ENCODE assay signal across 8 cellular contexts in genomic region chr6:163667372-163668060, GRCh38.
DNase-seq lines count a peak whose midpoint lies in the region; ATAC-seq and TF ChIP-seq lines count a peak whose summit lies in the region.

No MANE protein-coding gene starts in this region.

- no peak for TF ChIP-seq CTCF in type B pancreatic cell (conservative IDR thresholded peaks at IDR 0.05)

- DNase-seq in activated naive CD4-positive, alpha-beta T cell treated with anti-CD3 and anti-CD28 coated beads for 36 hours, result peak; percentile 7
- DNase-seq in activated naive CD4-positive, alpha-beta T cell (lab: John Stamatoyannopoulos, UW), result no peak
- DNase-seq in SIG-M5 treated with dmso at 0.1 percent for 504 hours (lab: John Stamatoyannopoulos, UW; ENCODE audit: unreplicated experiment) (peak; percentile 95), left colon (peak; percentile 26 to 40), NCI-H187 (lab: John Stamatoyannopoulos, UW) (no peak), type B pancreatic cell (ENCODE audit: extremely low spot score, unreplicated experiment) (no peak)
- DNase-seq in activated CD4-positive, alpha-beta T cell treated with anti-CD3 and anti-CD28 coated beads, Interleukin-2, amount 50 U/mL, for 48 hours, result no peak

- ATAC-seq in HG03064 (IDR thresholded peaks at IDR 0.05; ENCODE audit: low read depth, unreplicated experiment), result peak; percentile 97
- ATAC-seq in left colon, result peak; percentile 28

- H3K27me3 Mint-ChIP-seq in activated naive CD4-positive, alpha-beta T cell treated with anti-CD3 and anti-CD28 coated beads for 36 hours (ENCODE audit: low read depth), result peaks cover 14% of the 10 kb centered on the region
- peaks cover 5% of the 10 kb centered on the region for H3K27me3 Mint-ChIP-seq in type B pancreatic cell

- CTCF ChIA-PET in activated naive CD4-positive, alpha-beta T cell treated with anti-CD3 and anti-CD28 coated beads for 36 hours (lab: Charles Lee), result no interaction called here

- H3K4me3 Mint-ChIP-seq in activated naive CD4-positive, alpha-beta T cell treated with anti-CD3 and anti-CD28 coated beads for 36 hours, result no peak overlapping the region
- H3K4me3 Mint-ChIP-seq in type B pancreatic cell, result no peak overlapping the region

- H3K36me3 Mint-ChIP-seq in activated naive CD4-positive, alpha-beta T cell treated with anti-CD3 and anti-CD28 coated beads for 36 hours (ENCODE audit: low read depth), result no peaks in the 10 kb centered on the region
- no peaks in the 10 kb centered on the region for H3K36me3 Mint-ChIP-seq in type B pancreatic cell

- intact Hi-C loops in activated naive CD4-positive, alpha-beta T cell treated with anti-CD3 and anti-CD28 coated beads for 36 hours (cut with micrococcal nuclease), result no loop called here
- intact Hi-C loops in left colon (cut with DNase I, micrococcal nuclease), result no loop called here

- no peaks in the 10 kb centered on the region for H3K9me3 Mint-ChIP-seq in activated naive CD4-positive, alpha-beta T cell treated with anti-CD3 and anti-CD28 coated beads for 36 hours
- no peaks in the 10 kb centered on the region for H3K9me3 Mint-ChIP-seq in type B pancreatic cell

- peaks cover 9% of the 10 kb centered on the region for H3K4me1 Mint-ChIP-seq in activated naive CD4-positive, alpha-beta T cell treated with anti-CD3 and anti-CD28 coated beads for 36 hours (ENCODE audit: low read depth)
- H3K4me1 Mint-ChIP-seq in type B pancreatic cell (ENCODE audit: unreplicated experiment), result peaks cover 5% of the 10 kb centered on the region

- no peak overlapping the region for H3K27ac Mint-ChIP-seq in activated naive CD4-positive, alpha-beta T cell treated with anti-CD3 and anti-CD28 coated beads for 36 hours
- H3K27ac Mint-ChIP-seq in type B pancreatic cell, result no peak overlapping the region

Comparison
In these comparisons a context has a peak if more than half of its experiments do, and no peak if none do; other contexts are left out.
1. DNase-seq: peak in activated naive CD4-positive, alpha-beta T cell treated with anti-CD3 and anti-CD28 coated beads for 36 hours (single experiment), SIG-M5 treated with dmso at 0.1 percent for 504 hours (single experiment) and left colon (2 of 2); none in activated naive CD4-positive, alpha-beta T cell (0 of 4), NCI-H187 (0 of 2), activated CD4-positive, alpha-beta T cell treated with anti-CD3 and anti-CD28 coated beads, Interleukin-2, amount 50 U/mL, for 48 hours (0 of 2) and type B pancreatic cell (single experiment).